Comparison of ENCODE assay signal across 21 cellular contexts in genomic region chr3:181691951-181692849, GRCh38. TPM values are rescaled to one million over a fixed set of nuclear protein-coding genes. Genes with fewer than 3 reads are reported as not detected.
"Had no signal": no experiment of that assay in that cellular context is flagged by ENCODE, and none has a peak within 500 bp of the region (broad histone marks: within the 10 kb centered on the region; RNA-seq: fewer than 3 reads in every experiment).

No MANE protein-coding gene starts in this region.

- H3K36me3 Mint-ChIP-seq: activated naive CD8-positive, alpha-beta T cell treated with anti-CD3 and anti-CD28 coated beads for 36 hours had no signal

- H3K27ac Mint-ChIP-seq: activated naive CD8-positive, alpha-beta T cell treated with anti-CD3 and anti-CD28 coated beads for 36 hours; naive thymus-derived CD4-positive, alpha-beta T cell; stimulated activated naive CD8-positive, alpha-beta T cell treated with anti-CD3 and anti-CD28 coated beads, Interleukin-15, amount 100 ng/mL, for 72 hours had no signal

- ATAC-seq: body of pancreas; naive thymus-derived CD4-positive, alpha-beta T cell; right lobe of liver; stimulated activated naive CD8-positive, alpha-beta T cell treated with anti-CD3 and anti-CD28 coated beads, Interleukin-15, amount 100 ng/mL, for 72 hours had no signal

- DNase-seq: activated CD4-positive, alpha-beta T cell treated with anti-CD3 and anti-CD28 coated beads, Interleukin-2, amount 50 U/mL, for 48 hours; activated naive CD8-positive, alpha-beta T cell treated with anti-CD3 and anti-CD28 coated beads for 36 hours; amniotic stem cell; body of pancreas; central memory CD4-positive, alpha-beta T cell; colonic mucosa; foreskin melanocyte; head of caudate nucleus; mesendoderm; naive thymus-derived CD4-positive, alpha-beta T cell; ovary; right lobe of liver; small intestine; stimulated activated CD4-positive, alpha-beta T cell treated with anti-CD3 and anti-CD28 coated beads, Interleukin-4, amount 100 ng/mL, for 1 hour; stimulated activated naive CD8-positive, alpha-beta T cell treated with anti-CD3 and anti-CD28 coated beads, Interleukin-15, amount 100 ng/mL, for 72 hours; SW 1271; upper lobe of left lung had no signal

- H3K4me3 Mint-ChIP-seq: activated naive CD8-positive, alpha-beta T cell treated with anti-CD3 and anti-CD28 coated beads for 36 hours; naive thymus-derived CD4-positive, alpha-beta T cell; stimulated activated naive CD8-positive, alpha-beta T cell treated with anti-CD3 and anti-CD28 coated beads, Interleukin-15, amount 100 ng/mL, for 72 hours had no signal

RNA-seq across cellular contexts. Expression of gene SOX2, which starts 19.5 kb away (rescaled TPM):
- total RNA-seq: activated naive CD8-positive, alpha-beta T cell treated with anti-CD3 and anti-CD28 coated beads for 36 hours; epithelial cell of proximal tubule; kidney epithelial cell; naive thymus-derived CD4-positive, alpha-beta T cell; pulmonary artery endothelial cell; right lobe of liver; T-helper 2 cell treated with Interferon-gamma antibody and Interleukin-4, amounts not matched to agents 100 ng/mL and 5 ng/mL, for 36 hours had no signal
- polyA plus RNA-seq: naive thymus-derived CD4-positive, alpha-beta T cell had no signal
